Comparison of ENCODE assay signal across 9 cellular contexts in genomic region chr12:57737467-57738141, GRCh38. TPM values are rescaled to one million over a fixed set of nuclear protein-coding genes. Genes with fewer than 3 reads are reported as not detected.
DNase-seq lines count a peak whose midpoint lies in the region; ATAC-seq and TF ChIP-seq lines count a peak whose summit lies in the region.
"Had no signal": no experiment of that assay in that cellular context is flagged by ENCODE, and none has a peak within 500 bp of the region (broad histone marks: within the 10 kb centered on the region; RNA-seq: fewer than 3 reads in every experiment).

No MANE protein-coding gene starts in this region.

- peak; percentile 8 to 53; a peak in 2 of 4 replicates for TF ChIP-seq CTCF in GM23338 (conservative IDR thresholded peaks at IDR 0.05; ENCODE audit: low read depth in 2 of 2)
- no peak for TF ChIP-seq CTCF in WTC11 (IDR thresholded peaks at IDR 0.05)

- peaks cover 10% of the 10 kb centered on the region for H3F3A ChIP-seq in GM23338 (replicated peaks; ENCODE audit: low read depth)

- CTCF ChIA-PET in WTC11 (lab: Charles Lee) = interaction anchor here (0.5 to 6.6 kb wide), 15 partner anchors 8 to 495 kb away, joined by 3 to 146 read pairs (median 7); partner anchors contain the start of genes B4GALNT1 and OS9

- H3K4me3 Mint-ChIP-seq in GM23338 (peak overlapping the region; percentile 79; the same call in 2 of the 3 replicates), WTC11 (peak overlapping the region; percentile 75; the same call in 1 of the 2 replicates)
- H3K4me3 Mint-ChIP-seq: activated T-cell treated with anti-CD3 and anti-CD28 coated beads, Interleukin-2, amount 50 U/mL, for 4 hours had no signal

- peak overlapping the region; percentile 91 for H3K4me2 ChIP-seq in GM23338

- peak overlapping the region; percentile 62 for H3K4me3 ChIP-seq in GM23338
- peak overlapping the region in 5 of 7 experiments; percentile 13 to 37 (median 25) for H3K4me3 ChIP-seq in skin epidermis

- peak; percentile 58 for DNase-seq in GM23338 (ENCODE audit: low spot score)
- peak; percentile 54 for DNase-seq in WTC11 (ENCODE audit: low spot score)
- peak; percentile 59 for DNase-seq in hepatic stellate cell (ENCODE audit: low spot score)
- no peak for DNase-seq in cortex of kidney (lab: John Stamatoyannopoulos, UW)
- DNase-seq in NCI-H446 (lab: John Stamatoyannopoulos, UW) = no peak
- DNase-seq: activated T-cell treated with anti-CD3 and anti-CD28 coated beads, Interleukin-2, amount 50 U/mL, for 4 hours had no signal

- H3K27ac ChIP-seq in GM23338 (ENCODE audit: low read depth) = no peak overlapping the region
- H3K27ac ChIP-seq in skin epidermis = no peak overlapping the region

- POLR2A ChIA-PET in WTC11 (lab: Charles Lee) = interaction anchor here (0.9 to 1.7 kb wide), 4 partner anchors 11 to 34 kb away, joined by 3 to 6 read pairs (median 4); partner anchors contain the start of genes CDK4, EEF1AKMT3 and METTL1

- no peak overlapping the region for H2AFZ ChIP-seq in GM23338

- H3K9me3 Mint-ChIP-seq in GM23338 (peaks cover 2% of the 10 kb centered on the region), WTC11 (no peaks in the 10 kb centered on the region)
- H3K9me3 Mint-ChIP-seq: activated T-cell treated with anti-CD3 and anti-CD28 coated beads, Interleukin-2, amount 50 U/mL, for 4 hours had no signal

- H3K4me1 Mint-ChIP-seq in GM23338 (peaks cover 37% of the 10 kb centered on the region), WTC11 (peaks cover 28% of the 10 kb centered on the region)

- peaks cover 19% of the 10 kb centered on the region for H3K4me1 ChIP-seq in GM23338 (ENCODE audit: insufficient read depth)

- H3K27me3 ChIP-seq in GM23338 (ENCODE audit: insufficient read depth) = peaks cover 99% of the 10 kb centered on the region

- no peak overlapping the region for H3K27ac Mint-ChIP-seq in GM23338
- no peak overlapping the region for H3K27ac Mint-ChIP-seq in WTC11

- no peaks in the 10 kb centered on the region for H3K36me3 ChIP-seq in GM23338 (ENCODE audit: insufficient read depth)

- ATAC-seq in GM23338 (peak; percentile 12), WTC11 (peak; percentile 2; the same call in 1 of the 2 replicates), HG02588 (IDR thresholded peaks at IDR 0.05; ENCODE audit: unreplicated experiment) (no peak), GM19324 (IDR thresholded peaks at IDR 0.05; ENCODE audit: low FRiP score, unreplicated experiment) (no peak)
- ATAC-seq: activated T-cell treated with anti-CD3 and anti-CD28 coated beads, Interleukin-2, amount 50 U/mL, for 4 hours had no signal

- H3K27me3 Mint-ChIP-seq in GM23338 (ENCODE audit: insufficient read depth, low read depth, poor library complexity) (peaks cover 90% of the 10 kb centered on the region), WTC11 (ENCODE audit: low read depth) (peaks cover 95% of the 10 kb centered on the region)

- H3K9me2 ChIP-seq in GM23338 (ENCODE audit: insufficient read depth) = no peaks in the 10 kb centered on the region

- H3K36me3 Mint-ChIP-seq in GM23338 (ENCODE audit: low read depth) (no peaks in the 10 kb centered on the region; the same call in 2 of the 3 replicates), WTC11 (no peaks in the 10 kb centered on the region)

- no peaks in the 10 kb centered on the region for H4K20me1 ChIP-seq in GM23338 (replicated peaks; ENCODE audit: insufficient read depth)

- no peaks in the 10 kb centered on the region for H3K79me2 ChIP-seq in GM23338 (replicated peaks; ENCODE audit: insufficient read depth)

TF ChIP-seq in GM23338, 12 proteins besides CTCF, POLR2A, EP300 and RAD21 (continues in another document):
- peak; percentile 94 for TF ChIP-seq EZH2 (IDR thresholded peaks at IDR 0.05; ENCODE audit: low read depth, unreplicated experiment)
- peak; percentile 72 for TF ChIP-seq EZH2phosphoT487 (IDR thresholded peaks at IDR 0.05; ENCODE audit: unreplicated experiment)

TF ChIP-seq in WTC11, 78 proteins besides CTCF, POLR2A, EP300 and RAD21 (continues in another document):
- TF ChIP-seq ELF4 (CRISPR knock-in tag; IDR thresholded peaks at IDR 0.05; ENCODE audit: low read depth) = no peak
- no peak for TF ChIP-seq ZNF423 (CRISPR knock-in tag; IDR thresholded peaks at IDR 0.05)
- TF ChIP-seq, protein P1, sequence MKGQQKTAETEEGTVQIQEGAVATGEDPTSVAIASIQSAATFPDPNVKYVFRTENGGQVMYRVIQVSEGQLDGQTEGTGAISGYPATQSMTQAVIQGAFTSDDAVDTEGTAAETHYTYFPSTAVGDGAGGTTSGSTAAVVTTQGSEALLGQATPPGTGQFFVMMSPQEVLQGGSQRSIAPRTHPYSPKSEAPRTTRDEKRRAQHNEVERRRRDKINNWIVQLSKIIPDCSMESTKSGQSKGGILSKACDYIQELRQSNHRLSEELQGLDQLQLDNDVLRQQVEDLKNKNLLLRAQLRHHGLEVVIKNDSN (CRISPR knock-in tag; IDR thresholded peaks at IDR 0.05) = no peak
- no peak for TF ChIP-seq PRDM15 (CRISPR knock-in tag; IDR thresholded peaks at IDR 0.05)
- no peak for TF ChIP-seq FOXP4 (CRISPR knock-in tag; IDR thresholded peaks at IDR 0.05)

RNA-seq across cellular contexts. Expression of gene AGAP2, which starts 0.9 kb away (rescaled TPM):
- 1.1 and 1.3 TPM in 2 replicates for total RNA-seq in GM23338 (2014; rRNA removed; shearing (Covaris generic))
- 0.36 and 0.38 TPM in 2 replicates for polyA plus RNA-seq in GM23338 (2016; fragmentation: Nextera tagmentation; extraction: Ambion mirVana)
- total RNA-seq in WTC11 (2021) = 2.0 to 2.7 TPM (median 2.3 TPM) in 3 replicates

RNA-seq across cellular contexts. Expression of gene TSPAN31, which starts 7.2 kb away (rescaled TPM):
- 15.6 and 32.9 TPM in 2 replicates for total RNA-seq in GM23338 (2014; rRNA removed; shearing (Covaris generic))
- polyA plus RNA-seq in GM23338 (2016; fragmentation: Nextera tagmentation; extraction: Ambion mirVana) = 12.9 and 15.5 TPM in 2 replicates
- total RNA-seq in WTC11 (2021) = 9.9 to 18.6 TPM (median 18.4 TPM) in 3 replicates

RNA-seq across cellular contexts. Expression of gene CDK4, which starts 14.5 kb away (rescaled TPM):
- total RNA-seq in GM23338 (2014; rRNA removed; shearing (Covaris generic)) = 198 and 214 TPM in 2 replicates
- polyA plus RNA-seq in GM23338 (2016; fragmentation: Nextera tagmentation; extraction: Ambion mirVana) = 105 and 108 TPM in 2 replicates
- total RNA-seq in WTC11 (2021) = 125 to 152 TPM (median 145 TPM) in 3 replicates

RNA-seq across cellular contexts. Expression of gene MARCHF9, which starts 17.3 kb away (rescaled TPM):
- total RNA-seq in GM23338 (2014; rRNA removed; shearing (Covaris generic)) = 2.9 and 3.5 TPM in 2 replicates
- 3.1 and 3.3 TPM in 2 replicates for polyA plus RNA-seq in GM23338 (2016; fragmentation: Nextera tagmentation; extraction: Ambion mirVana)
- total RNA-seq in WTC11 (2021) = 6.2 to 9.6 TPM (median 9.2 TPM) in 3 replicates

RNA-seq across cellular contexts. Expression of gene CYP27B1, which starts 29.3 kb away (rescaled TPM):
- 2.7 and 6.8 TPM in 2 replicates for total RNA-seq in GM23338 (2014; rRNA removed; shearing (Covaris generic))
- 0.83 and 1.1 TPM in 2 replicates for polyA plus RNA-seq in GM23338 (2016; fragmentation: Nextera tagmentation; extraction: Ambion mirVana)
- total RNA-seq in WTC11 (2021) = 2.1 to 3.2 TPM (median 2.8 TPM) in 3 replicates

Comparison
In these comparisons a context has a peak if more than half of its experiments do, and no peak if none do; other contexts are left out.
1. ATAC-seq: peak in GM23338 (single experiment) and WTC11 (single experiment); none in HG02588 (single experiment) and GM19324 (single experiment).
2. DNase-seq: peak in GM23338 (single experiment), WTC11 (single experiment) and hepatic stellate cell (single experiment); none in cortex of kidney (single experiment) and NCI-H446 (0 of 2).